ENCODE assay signal across 8 cellular contexts in the genomic region with DNA sequence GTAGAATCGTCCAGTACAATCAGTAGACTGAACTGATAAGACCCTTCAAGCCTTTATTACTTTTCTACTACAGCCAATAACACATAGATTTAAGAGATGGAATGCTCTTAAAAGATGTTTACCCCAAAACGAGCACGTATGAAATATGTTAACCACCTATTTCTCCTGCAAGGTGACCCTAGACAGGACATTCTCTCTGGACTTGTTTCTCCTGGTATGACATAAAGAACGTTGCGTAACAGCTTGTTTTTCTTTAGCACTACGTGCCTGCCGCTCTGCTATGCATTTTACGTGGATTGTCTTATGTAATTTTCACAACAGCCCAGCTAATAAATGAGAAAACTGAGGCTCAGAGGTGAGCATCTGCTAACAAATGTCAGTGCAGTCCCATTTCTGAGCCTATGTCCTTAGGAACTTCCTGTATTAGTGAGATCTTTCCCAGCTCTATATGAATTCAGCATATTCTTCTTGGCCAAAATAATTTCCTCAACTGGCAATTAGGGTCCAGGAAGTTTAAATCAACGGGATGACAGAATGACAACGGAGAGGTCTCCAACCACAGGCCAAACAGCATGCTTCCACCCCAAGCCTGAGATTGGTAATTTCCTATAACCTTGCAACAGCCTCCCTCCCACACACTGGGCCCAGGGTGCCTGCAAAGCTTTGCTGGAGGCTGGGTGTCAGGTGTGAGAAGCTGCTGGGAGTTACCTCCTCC. TPM values are rescaled to one million over a fixed set of nuclear protein-coding genes. Genes with fewer than 3 reads are reported as not detected.
A peak's percentile ranks its signal among the peaks of the same experiment; 100 is the strongest.
DNase-seq lines count a peak whose midpoint lies in the region; ATAC-seq and TF ChIP-seq lines count a peak whose summit lies in the region.

No MANE protein-coding gene starts in this region.

- TF ChIP-seq CTCF in AG04450 (IDR thresholded peaks at IDR 0.05; ENCODE audit: low read depth, low read length) = no peak
- TF ChIP-seq CTCF in Panc1 (IDR thresholded peaks at IDR 0.05) = no peak
- TF ChIP-seq CTCF in breast epithelium (IDR thresholded peaks at IDR 0.05) = no peak
- no peak for TF ChIP-seq CTCF in chondrocyte (IDR thresholded peaks at IDR 0.05)

- TF ChIP-seq POLR2A in breast epithelium (IDR thresholded peaks at IDR 0.05) = no peak

- H3K4me1 Mint-ChIP-seq in natural killer cell treated with Interleukin-12 subunit alpha and Interleukin-12 subunit beta and Interleukin-15 and Interleukin-18, amount 100 ng/mL, for 72 hours (ENCODE audit: low read depth in 2 of 2) = peaks cover 55 to 59% of the 10 kb centered on the region in 2 donors
- H3K4me1 Mint-ChIP-seq in chondrocyte (ENCODE audit: low read depth) = peaks cover 54% of the 10 kb centered on the region

- BruUV-seq in Panc1 (replicated peaks; lab: Mats Ljungman, UMichigan) = no TSS peak

- peak overlapping the region; percentile 94 for H3K4me3 Mint-ChIP-seq in natural killer cell treated with Interleukin-12 subunit alpha and Interleukin-12 subunit beta and Interleukin-15 and Interleukin-18, amount 100 ng/mL, for 72 hours
- no peak overlapping the region for H3K4me3 Mint-ChIP-seq in chondrocyte (ENCODE audit: unreplicated experiment)

- H3K27ac Mint-ChIP-seq in natural killer cell treated with Interleukin-12 subunit alpha and Interleukin-12 subunit beta and Interleukin-15 and Interleukin-18, amount 100 ng/mL, for 72 hours = peak overlapping the region; percentile 98 to 99
- no peak overlapping the region for H3K27ac Mint-ChIP-seq in chondrocyte (ENCODE audit: unreplicated experiment)

- H3K4me1 ChIP-seq in Panc1 (ENCODE audit: control insufficient read depth, insufficient read depth, low read length) = peaks cover 36% of the 10 kb centered on the region
- H3K4me1 ChIP-seq in breast epithelium = peaks cover 0 to 12% of the 10 kb centered on the region in 2 donors

- H3K27ac ChIP-seq in AG04450 (ENCODE audit: low read depth, low read length) = no peak overlapping the region
- peak overlapping the region; percentile 92 for H3K27ac ChIP-seq in Panc1 (ENCODE audit: low read length)
- H3K27ac ChIP-seq in breast epithelium = peak overlapping the region; percentile 80 to 97

- CTCF ChIA-PET in AG04450 (lab: Charles Lee) (interaction anchor here (1.0 kb wide), 1 partner anchor 260 kb away, joined by 4 read pairs; no protein-coding TSS in a partner anchor), Panc1 (lab: Charles Lee) (interaction anchor here (0.7 kb wide), 1 partner anchor 1081 kb away, joined by 3 read pairs; no protein-coding TSS in a partner anchor)

- in situ Hi-C loops in Panc1 (cut with HindIII; ENCODE audit: low pct_unique_long_range_greater_than_20kb, low sequenced_read_pairs) = no loop called here

- H3K9me3 ChIP-seq in AG04450 (ENCODE audit: control insufficient read depth, insufficient read depth, low read length) = no peaks in the 10 kb centered on the region; the same call in 1 of the 2 replicates
- H3K9me3 ChIP-seq in Panc1 (ENCODE audit: control insufficient read depth, insufficient read depth, low read depth, low read length) = no peaks in the 10 kb centered on the region
- H3K9me3 ChIP-seq in breast epithelium = no peaks in the 10 kb centered on the region

- H3K4me3 ChIP-seq in AG04450 (ENCODE audit: low read depth, low read length) = peak overlapping the region; percentile 94
- peak overlapping the region; percentile 68 to 73 for H3K4me3 ChIP-seq in Panc1 (ENCODE audit: low read depth in 2 of 2, low read length in 2 of 2)
- peak overlapping the region; percentile 69 to 99 (median 84) for H3K4me3 ChIP-seq in breast epithelium

- H3K36me3 Mint-ChIP-seq in natural killer cell treated with Interleukin-12 subunit alpha and Interleukin-12 subunit beta and Interleukin-15 and Interleukin-18, amount 100 ng/mL, for 72 hours = peaks cover 36% of the 10 kb centered on the region
- peaks cover 28% of the 10 kb centered on the region for H3K36me3 Mint-ChIP-seq in chondrocyte (ENCODE audit: low read depth)

- H3K36me3 ChIP-seq in Panc1 (ENCODE audit: control insufficient read depth, insufficient read depth, low read length) = peaks cover 17% of the 10 kb centered on the region
- peaks cover 24% of the 10 kb centered on the region for H3K36me3 ChIP-seq in breast epithelium

- DNase-seq in AG04450 (ENCODE audit: low read depth, low spot score) (no peak), Panc1 (ENCODE audit: low read depth, low spot score) (no peak), breast epithelium (ENCODE audit: low spot score in 2 of 2) (no peak), chondrocyte (ENCODE audit: low spot score) (no peak), RKO (ENCODE audit: low spot score) (no peak)
- peak; percentile 73 for DNase-seq in natural killer cell treated with Interleukin-12 subunit alpha and Interleukin-12 subunit beta and Interleukin-15 and Interleukin-18, amount 100 ng/mL, for 72 hours (ENCODE audit: low spot score)

- H3K27me3 ChIP-seq in AG04450 (ENCODE audit: control insufficient read depth, insufficient read depth, low read length) = no peaks in the 10 kb centered on the region
- H3K27me3 ChIP-seq in Panc1 (ENCODE audit: control insufficient read depth, insufficient read depth, low read length) = no peaks in the 10 kb centered on the region
- no peaks in the 10 kb centered on the region for H3K27me3 ChIP-seq in breast epithelium

- H3K9me3 Mint-ChIP-seq in natural killer cell treated with Interleukin-12 subunit alpha and Interleukin-12 subunit beta and Interleukin-15 and Interleukin-18, amount 100 ng/mL, for 72 hours = no peaks in the 10 kb centered on the region
- no peaks in the 10 kb centered on the region for H3K9me3 Mint-ChIP-seq in chondrocyte (ENCODE audit: low read depth)

- no peak for ATAC-seq in Panc1
- ATAC-seq in natural killer cell treated with Interleukin-12 subunit alpha and Interleukin-12 subunit beta and Interleukin-15 and Interleukin-18, amount 100 ng/mL, for 72 hours = no peak
- ATAC-seq in HG03460 (IDR thresholded peaks at IDR 0.05; ENCODE audit: unreplicated experiment) = no peak
- no peak for ATAC-seq in HG02571 (IDR thresholded peaks at IDR 0.05; ENCODE audit: unreplicated experiment)

- POLR2A ChIA-PET in AG04450 (lab: Yijun Ruan, JAX) = no interaction called here
- POLR2A ChIA-PET in Panc1 (lab: Charles Lee) = no interaction called here

- intact Hi-C loops in Panc1 (cut with micrococcal nuclease; ENCODE audit: unreplicated experiment) = loop anchor here (10.0 kb wide), 2 partner anchors 106 to 186 kb away; partner anchors contain the start of gene PSMA6
- intact Hi-C loops in breast epithelium (cut with DNase I; ENCODE audit: low total_unique reads) = loop anchor here (5.0 kb wide), 1 partner anchor 64 kb away; no protein-coding TSS in a partner anchor

- H3K27me3 Mint-ChIP-seq in natural killer cell treated with Interleukin-12 subunit alpha and Interleukin-12 subunit beta and Interleukin-15 and Interleukin-18, amount 100 ng/mL, for 72 hours = no peaks in the 10 kb centered on the region
- no peaks in the 10 kb centered on the region for H3K27me3 Mint-ChIP-seq in chondrocyte (ENCODE audit: low read depth)

RNA-seq across cellular contexts. Expression of gene NFKBIA, which starts 3.7 kb away (rescaled TPM):
- 51.6 and 80.2 TPM in 2 replicates for polyA plus RNA-seq in AG04450 (2011; rRNA removed)
- 191 and 374 TPM in 2 replicates for polyA minus RNA-seq in AG04450 (2011; rRNA and poly(A)+ RNA removed)
- total RNA-seq in Panc1 (2021; ENCODE audit: unreplicated experiment) = 99.4 TPM
- polyA plus RNA-seq in Panc1 (2012; ENCODE audit: insufficient read length) = 121 TPM
- 100 to 1,000 TPM; 418 to 546 (median 422) TPM for total RNA-seq in breast epithelium
- total RNA-seq in natural killer cell treated with Interleukin-12 subunit alpha and Interleukin-12 subunit beta and Interleukin-15 and Interleukin-18, amount 100 ng/mL, for 72 hours = 1,000 to 10,000 TPM; 1,092 to 1,804 TPM
- 41.0 to 53.5 TPM (median 42.2 TPM) in 3 replicates for total RNA-seq in chondrocyte
